ENCODE assay signal across 1 cellular context in the genomic region with DNA sequence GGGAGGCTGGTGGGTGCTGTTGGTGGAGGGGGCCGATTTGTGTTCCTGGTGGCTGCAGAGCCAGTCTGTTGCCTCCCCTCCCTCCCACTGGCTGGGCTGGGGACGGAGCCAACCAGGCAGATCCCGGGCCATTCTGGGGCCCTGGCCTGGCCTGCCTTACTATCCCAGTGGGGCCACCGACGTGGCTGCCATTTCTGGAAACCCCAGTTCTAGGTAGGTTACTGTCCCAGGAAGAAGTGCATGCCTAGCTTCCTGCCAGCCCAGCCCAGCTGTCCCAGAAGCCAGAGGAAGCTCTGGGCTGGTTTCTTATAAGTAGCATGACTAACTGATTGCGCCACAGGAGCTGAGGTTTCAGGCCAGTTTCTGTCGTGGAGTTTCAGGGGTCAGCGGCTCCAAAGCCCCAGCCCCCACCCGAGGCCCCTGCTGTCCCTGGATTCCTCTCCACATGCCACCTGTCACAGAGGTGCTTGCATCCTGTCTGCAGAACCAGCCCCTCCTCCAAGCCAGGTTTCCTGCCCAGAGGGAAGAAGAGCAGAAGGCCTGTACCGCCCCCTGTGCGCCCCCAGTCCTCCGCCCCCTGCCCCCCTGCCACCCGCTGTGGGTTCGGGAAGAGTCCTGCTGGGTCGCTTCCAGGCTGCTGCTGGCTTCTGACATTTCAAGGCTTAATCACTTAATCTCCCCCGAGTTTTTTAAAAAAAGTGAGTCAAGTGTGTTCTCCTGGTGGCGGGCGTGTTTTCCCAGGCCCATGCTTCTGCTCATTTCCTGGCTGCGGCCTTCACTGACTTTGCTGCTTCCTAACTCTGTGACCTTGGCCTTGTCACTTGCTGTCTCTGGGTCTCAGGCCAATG.
A peak's percentile ranks its signal among the peaks of the same experiment; 100 is the strongest.
TF ChIP-seq lines count a peak whose summit lies in the region.

No MANE protein-coding gene starts in this region.

TF ChIP-seq in HepG2, 621 proteins besides CTCF, POLR2A, EP300 and RAD21 (continued from another document and continues in another):
- TF ChIP-seq, protein P1, sequence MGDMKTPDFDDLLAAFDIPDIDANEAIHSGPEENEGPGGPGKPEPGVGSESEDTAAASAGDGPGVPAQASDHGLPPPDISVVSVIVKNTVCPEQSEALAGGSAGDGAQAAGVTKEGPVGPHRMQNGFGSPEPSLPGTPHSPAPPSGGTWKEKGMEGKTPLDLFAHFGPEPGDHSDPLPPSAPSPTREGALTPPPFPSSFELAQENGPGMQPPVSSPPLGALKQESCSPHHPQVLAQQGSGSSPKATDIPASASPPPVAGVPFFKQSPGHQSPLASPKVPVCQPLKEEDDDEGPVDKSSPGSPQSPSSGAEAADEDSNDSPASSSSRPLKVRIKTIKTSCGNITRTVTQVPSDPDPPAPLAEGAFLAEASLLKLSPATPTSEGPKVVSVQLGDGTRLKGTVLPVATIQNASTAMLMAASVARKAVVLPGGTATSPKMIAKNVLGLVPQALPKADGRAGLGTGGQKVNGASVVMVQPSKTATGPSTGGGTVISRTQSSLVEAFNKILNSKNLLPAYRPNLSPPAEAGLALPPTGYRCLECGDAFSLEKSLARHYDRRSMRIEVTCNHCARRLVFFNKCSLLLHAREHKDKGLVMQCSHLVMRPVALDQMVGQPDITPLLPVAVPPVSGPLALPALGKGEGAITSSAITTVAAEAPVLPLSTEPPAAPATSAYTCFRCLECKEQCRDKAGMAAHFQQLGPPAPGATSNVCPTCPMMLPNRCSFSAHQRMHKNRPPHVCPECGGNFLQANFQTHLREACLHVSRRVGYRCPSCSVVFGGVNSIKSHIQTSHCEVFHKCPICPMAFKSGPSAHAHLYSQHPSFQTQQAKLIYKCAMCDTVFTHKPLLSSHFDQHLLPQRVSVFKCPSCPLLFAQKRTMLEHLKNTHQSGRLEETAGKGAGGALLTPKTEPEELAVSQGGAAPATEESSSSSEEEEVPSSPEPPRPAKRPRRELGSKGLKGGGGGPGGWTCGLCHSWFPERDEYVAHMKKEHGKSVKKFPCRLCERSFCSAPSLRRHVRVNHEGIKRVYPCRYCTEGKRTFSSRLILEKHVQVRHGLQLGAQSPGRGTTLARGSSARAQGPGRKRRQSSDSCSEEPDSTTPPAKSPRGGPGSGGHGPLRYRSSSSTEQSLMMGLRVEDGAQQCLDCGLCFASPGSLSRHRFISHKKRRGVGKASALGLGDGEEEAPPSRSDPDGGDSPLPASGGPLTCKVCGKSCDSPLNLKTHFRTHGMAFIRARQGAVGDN (CRISPR knock-in tag; IDR thresholded peaks at IDR 0.05): peak; percentile 68
- TF ChIP-seq, protein P2, sequence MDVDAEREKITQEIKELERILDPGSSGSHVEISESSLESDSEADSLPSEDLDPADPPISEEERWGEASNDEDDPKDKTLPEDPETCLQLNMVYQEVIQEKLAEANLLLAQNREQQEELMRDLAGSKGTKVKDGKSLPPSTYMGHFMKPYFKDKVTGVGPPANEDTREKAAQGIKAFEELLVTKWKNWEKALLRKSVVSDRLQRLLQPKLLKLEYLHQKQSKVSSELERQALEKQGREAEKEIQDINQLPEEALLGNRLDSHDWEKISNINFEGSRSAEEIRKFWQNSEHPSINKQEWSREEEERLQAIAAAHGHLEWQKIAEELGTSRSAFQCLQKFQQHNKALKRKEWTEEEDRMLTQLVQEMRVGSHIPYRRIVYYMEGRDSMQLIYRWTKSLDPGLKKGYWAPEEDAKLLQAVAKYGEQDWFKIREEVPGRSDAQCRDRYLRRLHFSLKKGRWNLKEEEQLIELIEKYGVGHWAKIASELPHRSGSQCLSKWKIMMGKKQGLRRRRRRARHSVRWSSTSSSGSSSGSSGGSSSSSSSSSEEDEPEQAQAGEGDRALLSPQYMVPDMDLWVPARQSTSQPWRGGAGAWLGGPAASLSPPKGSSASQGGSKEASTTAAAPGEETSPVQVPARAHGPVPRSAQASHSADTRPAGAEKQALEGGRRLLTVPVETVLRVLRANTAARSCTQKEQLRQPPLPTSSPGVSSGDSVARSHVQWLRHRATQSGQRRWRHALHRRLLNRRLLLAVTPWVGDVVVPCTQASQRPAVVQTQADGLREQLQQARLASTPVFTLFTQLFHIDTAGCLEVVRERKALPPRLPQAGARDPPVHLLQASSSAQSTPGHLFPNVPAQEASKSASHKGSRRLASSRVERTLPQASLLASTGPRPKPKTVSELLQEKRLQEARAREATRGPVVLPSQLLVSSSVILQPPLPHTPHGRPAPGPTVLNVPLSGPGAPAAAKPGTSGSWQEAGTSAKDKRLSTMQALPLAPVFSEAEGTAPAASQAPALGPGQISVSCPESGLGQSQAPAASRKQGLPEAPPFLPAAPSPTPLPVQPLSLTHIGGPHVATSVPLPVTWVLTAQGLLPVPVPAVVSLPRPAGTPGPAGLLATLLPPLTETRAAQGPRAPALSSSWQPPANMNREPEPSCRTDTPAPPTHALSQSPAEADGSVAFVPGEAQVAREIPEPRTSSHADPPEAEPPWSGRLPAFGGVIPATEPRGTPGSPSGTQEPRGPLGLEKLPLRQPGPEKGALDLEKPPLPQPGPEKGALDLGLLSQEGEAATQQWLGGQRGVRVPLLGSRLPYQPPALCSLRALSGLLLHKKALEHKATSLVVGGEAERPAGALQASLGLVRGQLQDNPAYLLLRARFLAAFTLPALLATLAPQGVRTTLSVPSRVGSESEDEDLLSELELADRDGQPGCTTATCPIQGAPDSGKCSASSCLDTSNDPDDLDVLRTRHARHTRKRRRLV (CRISPR knock-in tag; IDR thresholded peaks at IDR 0.05): no peak
- TF ChIP-seq XRCC5 (optimal IDR thresholded peaks at IDR 0.05; ENCODE audit: low read length): no peak
- no peak; the same call in 1 of the 2 replicates for TF ChIP-seq GATAD1 (CRISPR knock-in tag; IDR thresholded peaks at IDR 0.05)
- no peak for TF ChIP-seq ZNF101 (CRISPR knock-in tag; IDR thresholded peaks at IDR 0.05; ENCODE audit: borderline replicate concordance, low read depth)
- TF ChIP-seq, protein P3, sequence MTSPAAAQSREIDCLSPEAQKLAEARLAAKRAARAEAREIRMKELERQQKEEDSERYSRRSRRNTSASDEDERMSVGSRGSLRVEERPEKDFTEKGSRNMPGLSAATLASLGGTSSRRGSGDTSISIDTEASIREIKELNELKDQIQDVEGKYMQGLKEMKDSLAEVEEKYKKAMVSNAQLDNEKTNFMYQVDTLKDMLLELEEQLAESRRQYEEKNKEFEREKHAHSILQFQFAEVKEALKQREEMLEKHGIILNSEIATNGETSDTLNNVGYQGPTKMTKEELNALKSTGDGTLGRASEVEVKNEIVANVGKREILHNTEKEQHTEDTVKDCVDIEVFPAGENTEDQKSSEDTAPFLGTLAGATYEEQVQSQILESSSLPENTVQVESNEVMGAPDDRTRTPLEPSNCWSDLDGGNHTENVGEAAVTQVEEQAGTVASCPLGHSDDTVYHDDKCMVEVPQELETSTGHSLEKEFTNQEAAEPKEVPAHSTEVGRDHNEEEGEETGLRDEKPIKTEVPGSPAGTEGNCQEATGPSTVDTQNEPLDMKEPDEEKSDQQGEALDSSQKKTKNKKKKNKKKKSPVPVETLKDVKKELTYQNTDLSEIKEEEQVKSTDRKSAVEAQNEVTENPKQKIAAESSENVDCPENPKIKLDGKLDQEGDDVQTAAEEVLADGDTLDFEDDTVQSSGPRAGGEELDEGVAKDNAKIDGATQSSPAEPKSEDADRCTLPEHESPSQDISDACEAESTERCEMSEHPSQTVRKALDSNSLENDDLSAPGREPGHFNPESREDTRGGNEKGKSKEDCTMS (CRISPR knock-in tag; conservative IDR thresholded peaks at IDR 0.05): no peak
- TF ChIP-seq, protein P4, sequence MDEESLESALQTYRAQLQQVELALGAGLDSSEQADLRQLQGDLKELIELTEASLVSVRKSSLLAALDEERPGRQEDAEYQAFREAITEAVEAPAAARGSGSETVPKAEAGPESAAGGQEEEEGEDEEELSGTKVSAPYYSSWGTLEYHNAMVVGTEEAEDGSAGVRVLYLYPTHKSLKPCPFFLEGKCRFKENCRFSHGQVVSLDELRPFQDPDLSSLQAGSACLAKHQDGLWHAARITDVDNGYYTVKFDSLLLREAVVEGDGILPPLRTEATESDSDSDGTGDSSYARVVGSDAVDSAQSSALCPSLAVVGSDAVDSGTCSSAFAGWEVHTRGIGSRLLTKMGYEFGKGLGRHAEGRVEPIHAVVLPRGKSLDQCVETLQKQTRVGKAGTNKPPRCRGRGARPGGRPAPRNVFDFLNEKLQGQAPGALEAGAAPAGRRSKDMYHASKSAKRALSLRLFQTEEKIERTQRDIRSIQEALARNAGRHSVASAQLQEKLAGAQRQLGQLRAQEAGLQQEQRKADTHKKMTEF (CRISPR knock-in tag; IDR thresholded peaks at IDR 0.05): 0 out of 2 replicates have a peak, but pooled peaks have one; percentile 31
- TF ChIP-seq, protein P5, sequence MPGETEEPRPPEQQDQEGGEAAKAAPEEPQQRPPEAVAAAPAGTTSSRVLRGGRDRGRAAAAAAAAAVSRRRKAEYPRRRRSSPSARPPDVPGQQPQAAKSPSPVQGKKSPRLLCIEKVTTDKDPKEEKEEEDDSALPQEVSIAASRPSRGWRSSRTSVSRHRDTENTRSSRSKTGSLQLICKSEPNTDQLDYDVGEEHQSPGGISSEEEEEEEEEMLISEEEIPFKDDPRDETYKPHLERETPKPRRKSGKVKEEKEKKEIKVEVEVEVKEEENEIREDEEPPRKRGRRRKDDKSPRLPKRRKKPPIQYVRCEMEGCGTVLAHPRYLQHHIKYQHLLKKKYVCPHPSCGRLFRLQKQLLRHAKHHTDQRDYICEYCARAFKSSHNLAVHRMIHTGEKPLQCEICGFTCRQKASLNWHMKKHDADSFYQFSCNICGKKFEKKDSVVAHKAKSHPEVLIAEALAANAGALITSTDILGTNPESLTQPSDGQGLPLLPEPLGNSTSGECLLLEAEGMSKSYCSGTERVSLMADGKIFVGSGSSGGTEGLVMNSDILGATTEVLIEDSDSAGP (CRISPR knock-in tag; IDR thresholded peaks at IDR 0.05; ENCODE audit: borderline replicate concordance): no peak
- no peak for TF ChIP-seq TMF1 (CRISPR knock-in tag; IDR thresholded peaks at IDR 0.05; ENCODE audit: low read depth)
- no peak for TF ChIP-seq ZNF331 (CRISPR knock-in tag; IDR thresholded peaks at IDR 0.05)
- no peak for TF ChIP-seq EHMT2 (IDR thresholded peaks at IDR 0.05; ENCODE audit: borderline replicate concordance, low read depth, low read length)
- 0 out of 2 replicates have a peak, but pooled peaks have one; percentile 55 for TF ChIP-seq ZSCAN21 (CRISPR knock-in tag; IDR thresholded peaks at IDR 0.05; ENCODE audit: borderline replicate concordance)
- no peak; the same call in 1 of the 2 replicates for TF ChIP-seq ZNF792 (CRISPR knock-in tag; IDR thresholded peaks at IDR 0.05)
- no peak for TF ChIP-seq ZNF772 (CRISPR knock-in tag; IDR thresholded peaks at IDR 0.05)
- TF ChIP-seq, protein P6, sequence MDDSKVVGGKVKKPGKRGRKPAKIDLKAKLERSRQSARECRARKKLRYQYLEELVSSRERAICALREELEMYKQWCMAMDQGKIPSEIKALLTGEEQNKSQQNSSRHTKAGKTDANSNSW (CRISPR knock-in tag; IDR thresholded peaks at IDR 0.05; ENCODE audit: borderline replicate concordance): no peak
- no peak for TF ChIP-seq ZNF549 (CRISPR knock-in tag; IDR thresholded peaks at IDR 0.05)
- TF ChIP-seq, protein P7, sequence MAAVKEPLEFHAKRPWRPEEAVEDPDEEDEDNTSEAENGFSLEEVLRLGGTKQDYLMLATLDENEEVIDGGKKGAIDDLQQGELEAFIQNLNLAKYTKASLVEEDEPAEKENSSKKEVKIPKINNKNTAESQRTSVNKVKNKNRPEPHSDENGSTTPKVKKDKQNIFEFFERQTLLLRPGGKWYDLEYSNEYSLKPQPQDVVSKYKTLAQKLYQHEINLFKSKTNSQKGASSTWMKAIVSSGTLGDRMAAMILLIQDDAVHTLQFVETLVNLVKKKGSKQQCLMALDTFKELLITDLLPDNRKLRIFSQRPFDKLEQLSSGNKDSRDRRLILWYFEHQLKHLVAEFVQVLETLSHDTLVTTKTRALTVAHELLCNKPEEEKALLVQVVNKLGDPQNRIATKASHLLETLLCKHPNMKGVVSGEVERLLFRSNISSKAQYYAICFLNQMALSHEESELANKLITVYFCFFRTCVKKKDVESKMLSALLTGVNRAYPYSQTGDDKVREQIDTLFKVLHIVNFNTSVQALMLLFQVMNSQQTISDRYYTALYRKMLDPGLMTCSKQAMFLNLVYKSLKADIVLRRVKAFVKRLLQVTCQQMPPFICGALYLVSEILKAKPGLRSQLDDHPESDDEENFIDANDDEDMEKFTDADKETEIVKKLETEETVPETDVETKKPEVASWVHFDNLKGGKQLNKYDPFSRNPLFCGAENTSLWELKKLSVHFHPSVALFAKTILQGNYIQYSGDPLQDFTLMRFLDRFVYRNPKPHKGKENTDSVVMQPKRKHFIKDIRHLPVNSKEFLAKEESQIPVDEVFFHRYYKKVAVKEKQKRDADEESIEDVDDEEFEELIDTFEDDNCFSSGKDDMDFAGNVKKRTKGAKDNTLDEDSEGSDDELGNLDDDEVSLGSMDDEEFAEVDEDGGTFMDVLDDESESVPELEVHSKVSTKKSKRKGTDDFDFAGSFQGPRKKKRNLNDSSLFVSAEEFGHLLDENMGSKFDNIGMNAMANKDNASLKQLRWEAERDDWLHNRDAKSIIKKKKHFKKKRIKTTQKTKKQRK (IDR thresholded peaks at IDR 0.05; ENCODE audit: low read length): no peak
- TF ChIP-seq KDM1A (CRISPR knock-in tag; IDR thresholded peaks at IDR 0.05): no peak
- no peak for TF ChIP-seq MED1 (CRISPR knock-in tag; IDR thresholded peaks at IDR 0.05)
- no peak for TF ChIP-seq THYN1 (CRISPR knock-in tag; IDR thresholded peaks at IDR 0.05; ENCODE audit: borderline replicate concordance, low read depth)
- TF ChIP-seq TBL1XR1 (IDR thresholded peaks at IDR 0.05; ENCODE audit: borderline replicate concordance, low read length, partially characterized antibody): peak; percentile 63
- TF ChIP-seq MXI1 (IDR thresholded peaks at IDR 0.05; ENCODE audit: borderline replicate concordance, low read depth, low read length): no peak; the same call in 2 of the 3 replicates
- no peak for TF ChIP-seq ZFP36 (IDR thresholded peaks at IDR 0.05; ENCODE audit: borderline replicate concordance, low read depth, low read length, partially characterized antibody)
- no peak for TF ChIP-seq SATB2 (CRISPR knock-in tag; IDR thresholded peaks at IDR 0.05)
- TF ChIP-seq, protein P8, sequence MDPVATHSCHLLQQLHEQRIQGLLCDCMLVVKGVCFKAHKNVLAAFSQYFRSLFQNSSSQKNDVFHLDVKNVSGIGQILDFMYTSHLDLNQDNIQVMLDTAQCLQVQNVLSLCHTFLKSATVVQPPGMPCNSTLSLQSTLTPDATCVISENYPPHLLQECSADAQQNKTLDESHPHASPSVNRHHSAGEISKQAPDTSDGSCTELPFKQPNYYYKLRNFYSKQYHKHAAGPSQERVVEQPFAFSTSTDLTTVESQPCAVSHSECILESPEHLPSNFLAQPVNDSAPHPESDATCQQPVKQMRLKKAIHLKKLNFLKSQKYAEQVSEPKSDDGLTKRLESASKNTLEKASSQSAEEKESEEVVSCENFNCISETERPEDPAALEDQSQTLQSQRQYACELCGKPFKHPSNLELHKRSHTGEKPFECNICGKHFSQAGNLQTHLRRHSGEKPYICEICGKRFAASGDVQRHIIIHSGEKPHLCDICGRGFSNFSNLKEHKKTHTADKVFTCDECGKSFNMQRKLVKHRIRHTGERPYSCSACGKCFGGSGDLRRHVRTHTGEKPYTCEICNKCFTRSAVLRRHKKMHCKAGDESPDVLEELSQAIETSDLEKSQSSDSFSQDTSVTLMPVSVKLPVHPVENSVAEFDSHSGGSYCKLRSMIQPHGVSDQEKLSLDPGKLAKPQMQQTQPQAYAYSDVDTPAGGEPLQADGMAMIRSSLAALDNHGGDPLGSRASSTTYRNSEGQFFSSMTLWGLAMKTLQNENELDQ (CRISPR knock-in tag; IDR thresholded peaks at IDR 0.05; ENCODE audit: borderline replicate concordance): no peak
- no peak; the same call in 1 of the 2 replicates for TF ChIP-seq NFKB2 (CRISPR knock-in tag; IDR thresholded peaks at IDR 0.05; ENCODE audit: borderline replicate concordance)
- TF ChIP-seq SOX13 (IDR thresholded peaks at IDR 0.05): no peak
- TF ChIP-seq SOX13 (CRISPR knock-in tag; conservative IDR thresholded peaks at IDR 0.05 in 1 of 2, IDR thresholded peaks at IDR 0.05 in 1 of 2): peak; percentile 21 to 51; a peak in 1 of 4 replicates
- TF ChIP-seq ZBTB8A (CRISPR knock-in tag; IDR thresholded peaks at IDR 0.05; ENCODE audit: borderline replicate concordance, low read depth): no peak
